21 cellular contexts compared by ENCODE assay signal in genomic region chr2:233193738-233194137, GRCh38.
"Had no signal": no experiment of that assay in that cellular context is flagged by ENCODE, and none has a peak within 500 bp of the region (broad histone marks: within the 10 kb centered on the region; RNA-seq: fewer than 3 reads in every experiment).

No MANE protein-coding gene starts in this region.

- H3K4me1 Mint-ChIP-seq: endodermal cell, T-cell had no signal

- H3K4me3 Mint-ChIP-seq: activated T-helper 1 cell treated with anti-CD3 and anti-CD28 coated beads, Interleukin-12 subunit alpha, Interleukin-12 subunit beta, Interleukin-2, Interleukin-4 antibody, amounts not matched to agents 30 ng/mL and 10 ng/mL and 1 ng/mL, durations not matched to agents 14 hours and 24 hours and 36 hours; endodermal cell; naive thymus-derived CD4-positive, alpha-beta T cell; T-cell had no signal

- H3K27me3 ChIP-seq: heart right ventricle, pancreas, transverse colon, uterus had no signal

- H3K27me3 Mint-ChIP-seq: naive thymus-derived CD4-positive, alpha-beta T cell; T-cell had no signal

- ATAC-seq: heart right ventricle; left lobe of liver; naive thymus-derived CD4-positive, alpha-beta T cell; pancreas; psoas muscle; right cardiac atrium; T-cell had no signal

- H3K27ac ChIP-seq: epithelial cell of prostate, heart right ventricle, pancreas, psoas muscle, transverse colon, uterus had no signal

- DNase-seq: activated CD4-positive, alpha-beta T cell treated with anti-CD3 and anti-CD28 coated beads for 4 hours; activated CD4-positive, alpha-beta T cell treated with anti-CD3 and anti-CD28 coated beads, Interleukin-2, amount 50 U/mL, for 48 hours; activated CD4-positive, CD25-positive, alpha-beta regulatory T cell; activated gamma-delta T cell treated with Interleukin-2 at 50 U/mL for 16 hours; amygdala; cerebellar nuclear complex; cortex of kidney; endodermal cell; heart right ventricle; naive thymus-derived CD4-positive, alpha-beta T cell; pancreas; psoas muscle; right cardiac atrium; stimulated activated CD4-positive, alpha-beta T cell treated with anti-CD3 and anti-CD28 coated beads, Interleukin-12 subunit alpha, Interleukin-12 subunit beta, amount 100 ng/mL, for 4 hours; T-cell; transverse colon; uterus had no signal

- H3K9me3 ChIP-seq: heart right ventricle, pancreas, psoas muscle, transverse colon, uterus had no signal

- H3K36me3 ChIP-seq: pancreas, transverse colon, uterus had no signal

- H3K4me3 ChIP-seq: heart right ventricle, lung, pancreas, psoas muscle, transverse colon, uterus had no signal

- H3K4me1 ChIP-seq: pancreas, psoas muscle, transverse colon, uterus had no signal

- H3K9me3 Mint-ChIP-seq: activated T-helper 1 cell treated with anti-CD3 and anti-CD28 coated beads, Interleukin-12 subunit alpha, Interleukin-12 subunit beta, Interleukin-2, Interleukin-4 antibody, amounts not matched to agents 30 ng/mL and 10 ng/mL and 1 ng/mL, durations not matched to agents 14 hours and 24 hours and 36 hours; endodermal cell; T-cell had no signal
